7 cellular contexts compared by ENCODE assay signal in genomic region chr19:11848200-11848593, GRCh38. TPM values are rescaled to one million over a fixed set of nuclear protein-coding genes. Genes with fewer than 3 reads are reported as not detected.
A peak's percentile ranks its signal among the peaks of the same experiment; 100 is the strongest.
DNase-seq lines count a peak whose midpoint lies in the region; ATAC-seq and TF ChIP-seq lines count a peak whose summit lies in the region.

No MANE protein-coding gene starts in this region.

- H3K27ac Mint-ChIP-seq in H9 (no peak overlapping the region), T-cell (peak overlapping the region; percentile 86), MCF 10A (ENCODE audit: low read depth, unreplicated experiment) (no peak overlapping the region)
- peak overlapping the region; percentile 94 for H3K27ac Mint-ChIP-seq in stimulated activated naive B cell treated with anti-CD40 and anti-IgM and Interleukin-4, amounts not matched to agents 10 μg/mL and 1 μg/mL and 100 μg/mL, for 72 hours

- H3K27ac ChIP-seq in H9 (ENCODE audit: insufficient read length, low read depth, low read length) (no peak overlapping the region), gastroesophageal sphincter (peak overlapping the region; percentile 4 to 84 (median 83))

- no peak overlapping the region for H2AK5ac ChIP-seq in H9 (ENCODE audit: insufficient read length, low read length)

- H3K56ac ChIP-seq in H9 (ENCODE audit: insufficient read length, low read depth, low read length) = no peak overlapping the region

- no peak overlapping the region for H2AFZ ChIP-seq in H9 (ENCODE audit: low read length)

- DNase-seq in H9 (no peak), T-cell (no peak), MCF 10A (ENCODE audit: unreplicated experiment) (no peak), NAMALWA (ENCODE audit: low spot score) (no peak)
- no peak for DNase-seq in stimulated activated naive B cell treated with anti-CD40 and anti-IgM and Interleukin-4, amounts not matched to agents 10 μg/mL and 1 μg/mL and 100 μg/mL, for 72 hours

- H3K4me1 Mint-ChIP-seq in H9 (peaks cover 16 to 17% of the 10 kb centered on the region in 2 experiments), T-cell (peaks cover 24 to 36% (median 31%) of the 10 kb centered on the region in 3 donors), MCF 10A (ENCODE audit: insufficient read depth, unreplicated experiment) (no peaks in the 10 kb centered on the region)
- H3K4me1 Mint-ChIP-seq in stimulated activated naive B cell treated with anti-CD40 and anti-IgM and Interleukin-4, amounts not matched to agents 10 μg/mL and 1 μg/mL and 100 μg/mL, for 72 hours = peaks cover 21 to 41% of the 10 kb centered on the region in 2 donors

- H3K4me1 ChIP-seq in H9 (ENCODE audit: insufficient read depth, low read length) = no peaks in the 10 kb centered on the region
- peaks cover 0 to 23% (median 4%) of the 10 kb centered on the region in 3 donors for H3K4me1 ChIP-seq in gastroesophageal sphincter

- no TSS peak for BruUV-seq in MCF 10A (replicated peaks; lab: Mats Ljungman, UMichigan)

- H3K14ac ChIP-seq in H9 (ENCODE audit: insufficient read depth, low read length) = no peak overlapping the region

- H3K27me3 ChIP-seq in H9 (ENCODE audit: insufficient read depth, low read length) = no peaks in the 10 kb centered on the region
- H3K27me3 ChIP-seq in gastroesophageal sphincter = no peaks in the 10 kb centered on the region

- H3K9me3 ChIP-seq in H9 (ENCODE audit: control insufficient read depth, low read depth, low read length) = no peaks in the 10 kb centered on the region
- no peaks in the 10 kb centered on the region for H3K9me3 ChIP-seq in gastroesophageal sphincter

- H4K5ac ChIP-seq in H9 (ENCODE audit: insufficient read length, low read depth, low read length) = no peak overlapping the region

- H4K91ac ChIP-seq in H9 (ENCODE audit: insufficient read length, low read depth, low read length) = no peak overlapping the region

- H3K9me3 Mint-ChIP-seq in H9 (peaks cover 33 to 59% of the 10 kb centered on the region in 2 experiments), T-cell (peaks cover 0 to 5% (median 5%) of the 10 kb centered on the region in 3 donors), MCF 10A (ENCODE audit: unreplicated experiment) (peaks cover 7% of the 10 kb centered on the region)
- no peaks in the 10 kb centered on the region for H3K9me3 Mint-ChIP-seq in stimulated activated naive B cell treated with anti-CD40 and anti-IgM and Interleukin-4, amounts not matched to agents 10 μg/mL and 1 μg/mL and 100 μg/mL, for 72 hours

- no peak overlapping the region for H4K8ac ChIP-seq in H9 (replicated peaks; ENCODE audit: insufficient read length, low read depth, low read length)

- no peaks in the 10 kb centered on the region for H3K79me2 ChIP-seq in H9 (ENCODE audit: insufficient read depth, low read length)

- H3K79me1 ChIP-seq in H9 (ENCODE audit: insufficient read depth, low read depth, low read length, poor library complexity, severe bottlenecking) = no peaks in the 10 kb centered on the region

- H2BK15ac ChIP-seq in H9 (ENCODE audit: low read depth, low read length) = no peak overlapping the region

- CTCF ChIA-PET in T-cell (lab: Charles Lee) (interaction anchor here in 1 of 2 donors (0.5 kb wide), 1 partner anchor 76 kb away, joined by 3 read pairs; no protein-coding TSS in a partner anchor), MCF 10A (lab: Yijun Ruan, JAX) (interaction anchor here (0.6 kb wide), 1 partner anchor 33 kb away, joined by 4 read pairs; no protein-coding TSS in a partner anchor)

- no peak for ATAC-seq in T-cell (replicated peaks in 1 of 4)
- no peak for ATAC-seq in gastroesophageal sphincter
- peak in 1 of 2 donors; percentile 2 for ATAC-seq in stimulated activated naive B cell treated with anti-CD40 and anti-IgM and Interleukin-4, amounts not matched to agents 10 μg/mL and 1 μg/mL and 100 μg/mL, for 72 hours (replicated peaks)
- no peak for ATAC-seq in GM21390 (IDR thresholded peaks at IDR 0.05; ENCODE audit: unreplicated experiment)

- no peak for TF ChIP-seq CTCF in H9 (conservative IDR thresholded peaks at IDR 0.05)
- no peak for TF ChIP-seq CTCF in gastroesophageal sphincter (IDR thresholded peaks at IDR 0.05)
- TF ChIP-seq CTCF in MCF 10A (IDR thresholded peaks at IDR 0.05; ENCODE audit: unreplicated experiment) = no peak

- H3K27me3 Mint-ChIP-seq in H9 (ENCODE audit: low read depth) (peaks cover 34% of the 10 kb centered on the region), T-cell (no peaks in the 10 kb centered on the region), MCF 10A (ENCODE audit: insufficient read depth, unreplicated experiment) (no peaks in the 10 kb centered on the region)
- no peaks in the 10 kb centered on the region for H3K27me3 Mint-ChIP-seq in stimulated activated naive B cell treated with anti-CD40 and anti-IgM and Interleukin-4, amounts not matched to agents 10 μg/mL and 1 μg/mL and 100 μg/mL, for 72 hours

- no peak overlapping the region for H3K4ac ChIP-seq in H9 (ENCODE audit: low read depth, low read length)

- H3K4me3 Mint-ChIP-seq in H9 (peak overlapping the region in 1 of 2 experiments; percentile 68; a peak in 2 of 5 replicates), T-cell (peak overlapping the region; percentile 84 to 89 (median 85)), MCF 10A (ENCODE audit: unreplicated experiment) (no peak overlapping the region)
- H3K4me3 Mint-ChIP-seq in stimulated activated naive B cell treated with anti-CD40 and anti-IgM and Interleukin-4, amounts not matched to agents 10 μg/mL and 1 μg/mL and 100 μg/mL, for 72 hours = peak overlapping the region; percentile 88 to 98

- no CpG with 5 or more reads among the region's 11 CpGs for WGBS in H9 (ENCODE audit: extremely low coverage, insufficient read length, low lambda C conversion rate)
- 38 to 53% methylated on average over 3 to 7 of the region's 11 CpGs for WGBS in gastroesophageal sphincter (ENCODE audit: low coverage in 1 of 2), 2 donors

- no peak overlapping the region for H2BK5ac ChIP-seq in H9 (ENCODE audit: insufficient read length, low read length)

- H3K23ac ChIP-seq in H9 (ENCODE audit: insufficient read length, low read depth, low read length) = no peak overlapping the region

- no peak overlapping the region for H2BK20ac ChIP-seq in H9 (ENCODE audit: low read depth, low read length, poor library complexity, severe bottlenecking)

- no peak overlapping the region for H2BK12ac ChIP-seq in H9 (ENCODE audit: insufficient read length, low read depth, low read length)

- POLR2A ChIA-PET in T-cell (lab: Charles Lee) (no interaction called here), MCF 10A (lab: Yijun Ruan, JAX) (no interaction called here)

- no peak for TF ChIP-seq EP300 in gastroesophageal sphincter (IDR thresholded peaks at IDR 0.05)

- no peak overlapping the region for H3T11ph ChIP-seq in H9 (ENCODE audit: low read length)

- H4K20me1 ChIP-seq in H9 (ENCODE audit: control insufficient read depth, insufficient read depth, insufficient read length) = no peaks in the 10 kb centered on the region

- H3K23me2 ChIP-seq in H9 (ENCODE audit: insufficient read length, low read depth, low read length, poor library complexity, severe bottlenecking) = peaks cover 4% of the 10 kb centered on the region

- H2BK120ac ChIP-seq in H9 (ENCODE audit: low read depth, low read length, poor library complexity, severe bottlenecking) = no peak overlapping the region

- H3K9ac ChIP-seq in H9 (ENCODE audit: extremely low read depth, insufficient read length, low read length) = no peak overlapping the region

- intact Hi-C loops in MCF 10A (cut with micrococcal nuclease) = no loop called here

- H3K4me3 ChIP-seq in gastroesophageal sphincter = peak overlapping the region; percentile 57 to 67

- no peak overlapping the region for H3K18ac ChIP-seq in H9 (ENCODE audit: insufficient read length, low read depth, low read length)

- H3K36me3 Mint-ChIP-seq in H9 (ENCODE audit: insufficient read depth in 1 of 3, low read depth in 3 of 3) (peaks cover 0 to 8% (median 0%) of the 10 kb centered on the region in 3 experiments; a peak in 3 of 7 replicates), T-cell (peaks cover 16% of the 10 kb centered on the region), MCF 10A (ENCODE audit: insufficient read depth, unreplicated experiment) (no peaks in the 10 kb centered on the region)
- peaks cover 16 to 17% of the 10 kb centered on the region in 2 donors for H3K36me3 Mint-ChIP-seq in stimulated activated naive B cell treated with anti-CD40 and anti-IgM and Interleukin-4, amounts not matched to agents 10 μg/mL and 1 μg/mL and 100 μg/mL, for 72 hours

- H3K4me2 ChIP-seq in H9 (ENCODE audit: insufficient read depth, insufficient read length, low read length) = peak overlapping the region; percentile 28

- TF ChIP-seq POLR2A in gastroesophageal sphincter (IDR thresholded peaks at IDR 0.05) = no peak

- H3K36me3 ChIP-seq in gastroesophageal sphincter = no peaks in the 10 kb centered on the region

RNA-seq across cellular contexts. Expression of gene ZNF439, which starts 0.3 kb away (rescaled TPM):
- total RNA-seq in H9 (2021) = 2.2 and 3.3 TPM in 2 replicates
- total RNA-seq in T-cell = 10 to 100 TPM in 4 of 5 donors, 1 to 10 TPM in 1; 6.6 to 25.3 (median 16.5) TPM
- 10 to 100 TPM in 2 of 4 donors, 1 to 10 TPM in 2; 6.5 to 18.1 (median 8.5) TPM for total RNA-seq in gastroesophageal sphincter
- total RNA-seq in MCF 10A (2022) = not detected in 2 replicates

RNA-seq across cellular contexts. Expression of gene ZNF440, which starts 34.1 kb away (rescaled TPM):
- total RNA-seq in H9 (2021) = 4.1 and 4.4 TPM in 2 replicates
- total RNA-seq in T-cell = 10 to 100 TPM in 4 of 5 donors, 1 to 10 TPM in 1; 6.3 to 19.8 (median 17.7) TPM
- total RNA-seq in gastroesophageal sphincter = 10 to 100 TPM in 1 of 4 donors, 1 to 10 TPM in 3; 4.8 to 13.2 (median 9.7) TPM
- 2.6 and 3.5 TPM in 2 replicates for total RNA-seq in MCF 10A (2022)

RNA-seq across cellular contexts. Expression of gene ZNF69, which starts 39.4 kb away (rescaled TPM):
- total RNA-seq in H9 (2021) (25.4 and 27.3 TPM in 2 replicates), T-cell (1 to 10 TPM; 2.2 to 9.6 (median 7.9) TPM), gastroesophageal sphincter (10 to 100 TPM in 2 of 4 donors, 1 to 10 TPM in 2; 3.5 to 13.6 (median 9.1) TPM), MCF 10A (2022) (not detected in 2 replicates)

RNA-seq across cellular contexts. Expression of gene ZNF491, which starts 49.9 kb away (rescaled TPM):
- total RNA-seq in H9 (2021) = 0.61 and 0.77 TPM in 2 replicates
- total RNA-seq in T-cell = 1 to 10 TPM in 4 of 5 donors, under 1 TPM in 1; 0.77 to 3.5 (median 2.3) TPM
- total RNA-seq in gastroesophageal sphincter = 1 to 10 TPM; 1.8 to 3.7 (median 3.1) TPM
- not detected in 2 replicates for total RNA-seq in MCF 10A (2022)

Comparison
In these comparisons a context has a peak if more than half of its experiments do, and no peak if none do; other contexts are left out.
1. H3K27ac Mint-ChIP-seq: peak in T-cell (2 of 2) and stimulated activated naive B cell treated with anti-CD40 and anti-IgM and Interleukin-4, amounts not matched to agents 10 μg/mL and 1 μg/mL and 100 μg/mL, for 72 hours (single experiment); none in H9 (0 of 3) and MCF 10A (single experiment).